In the genomic region with DNA sequence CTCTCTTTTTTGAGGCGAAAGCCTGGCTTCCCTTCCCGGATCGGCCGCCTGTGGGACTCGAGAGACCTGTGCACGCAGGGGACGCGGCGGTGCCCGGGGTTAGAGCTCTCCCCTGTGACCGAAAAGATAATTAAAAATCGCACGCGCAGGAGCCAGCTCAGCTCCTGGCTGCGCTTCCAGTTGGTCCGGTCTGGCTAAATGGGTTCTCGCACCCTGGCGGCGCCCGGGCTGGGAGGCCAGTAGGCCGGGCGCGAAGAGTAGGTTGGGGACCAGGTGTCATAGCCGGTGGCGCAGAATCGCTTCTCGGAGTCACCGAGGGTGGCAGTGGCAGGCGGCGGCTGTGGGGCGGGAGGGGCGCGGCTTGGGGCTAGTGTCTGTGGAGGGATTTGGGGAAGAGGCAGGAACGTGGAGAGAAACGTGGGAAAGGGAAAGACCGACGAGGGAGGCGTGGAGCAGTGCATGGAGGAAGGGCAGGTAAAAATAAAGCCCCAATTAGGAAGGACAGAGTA, we compare ENCODE assay signal across 8 cellular contexts. TPM values are rescaled to one million over a fixed set of nuclear protein-coding genes. Genes with fewer than 3 reads are reported as not detected.
A peak's percentile ranks its signal among the peaks of the same experiment; 100 is the strongest.
DNase-seq lines count a peak whose midpoint lies in the region; ATAC-seq, FAIRE-seq and TF ChIP-seq lines count a peak whose summit lies in the region.

No MANE protein-coding gene starts in this region.

- POLR2A ChIA-PET in Caco-2 (lab: Charles Lee): interaction anchor here (0.6 kb wide), 1 partner anchor 41 kb away, joined by 3 read pairs; no protein-coding TSS in a partner anchor
- POLR2A ChIA-PET in HepG2 (lab: Yijun Ruan, JAX): no interaction called here

- intact Hi-C loops in Caco-2 (cut with micrococcal nuclease; ENCODE audit: unreplicated experiment) (loop anchor here (1.0 kb wide), 1 partner anchor 764 kb away; no protein-coding TSS in a partner anchor), HepG2 (cut with micrococcal nuclease; ENCODE audit: unreplicated experiment) (loop anchor here (2.0 to 5.0 kb wide), 2 partner anchors 293 to 751 kb away; no protein-coding TSS in a partner anchor)

- peak; percentile 65 for TF ChIP-seq RAD21 in HepG2 (CRISPR knock-in tag; IDR thresholded peaks at IDR 0.05)

- 15% methylated on average over 38 of the region's 38 CpGs for WGBS in HepG2 (ENCODE audit: low lambda C conversion rate)

- H3K4me1 ChIP-seq in Caco-2 (peaks cover 7% of the 10 kb centered on the region; the same call in 1 of the 2 replicates), HepG2 (ENCODE audit: insufficient read depth, low read length) (peaks cover 24% of the 10 kb centered on the region)

- H3K27me3 Mint-ChIP-seq in Caco-2 (ENCODE audit: insufficient read depth, unreplicated experiment): peaks cover 40% of the 10 kb centered on the region

- H3K4me1 Mint-ChIP-seq in Caco-2 (ENCODE audit: low read depth, unreplicated experiment): no peaks in the 10 kb centered on the region

- BruUV-seq in Caco-2 (replicated peaks; lab: Mats Ljungman, UMichigan) (no TSS peak), HepG2 (replicated peaks; lab: Mats Ljungman, UMichigan) (no TSS peak)

- no peak overlapping the region for H3K9ac ChIP-seq in HepG2 (ENCODE audit: insufficient read depth, low read depth, low read length)

- no peaks in the 10 kb centered on the region for H4K20me1 ChIP-seq in HepG2 (ENCODE audit: insufficient read depth, low read length)

- H3K27ac ChIP-seq in HepG2 (ENCODE audit: extremely low read length, insufficient read depth, low read length): no peak overlapping the region

- peak; percentile 25 to 39 for TF ChIP-seq CTCF in Caco-2 (IDR thresholded peaks at IDR 0.05; ENCODE audit: insufficient read depth in 1 of 2, low read depth in 1 of 2, low read length in 1 of 2, severe bottlenecking in 1 of 2, unreplicated experiment in 1 of 2)
- TF ChIP-seq CTCF in WI38 (IDR thresholded peaks at IDR 0.05; ENCODE audit: low read depth, low read length): no peak
- TF ChIP-seq CTCF in HepG2 (CRISPR knock-in tag; IDR thresholded peaks at IDR 0.05): peak; percentile 75

- H3K79me2 ChIP-seq in HepG2 (ENCODE audit: insufficient read depth, low read length): no peaks in the 10 kb centered on the region

- H3K27me3 ChIP-seq in Caco-2 (replicated peaks; ENCODE audit: control insufficient read depth, insufficient read depth, low read length) (peaks cover 13% of the 10 kb centered on the region), HepG2 (ENCODE audit: control insufficient read depth in 1 of 2, insufficient read depth in 2 of 2, low read length in 2 of 2) (peaks cover 20 to 68% of the 10 kb centered on the region in 2 experiments)

- H3K4me2 ChIP-seq in HepG2 (ENCODE audit: low read depth, low read length): peak overlapping the region; percentile 40

- H3K9me3 Mint-ChIP-seq in Caco-2 (ENCODE audit: unreplicated experiment): no peaks in the 10 kb centered on the region

- peak overlapping the region; percentile 53 for H3K4me3 Mint-ChIP-seq in Caco-2 (ENCODE audit: unreplicated experiment)

- H3K4me3 ChIP-seq in Caco-2 (ENCODE audit: low read depth, low read length): no peak overlapping the region
- H3K4me3 ChIP-seq in WI38 (ENCODE audit: low read depth, low read length): peak overlapping the region; percentile 94
- H3K4me3 ChIP-seq in HepG2 (replicated peaks in 1 of 3; ENCODE audit: insufficient read depth in 1 of 3, low read depth in 2 of 3, low read length in 3 of 3): peak overlapping the region in 1 of 3 experiments; percentile 42; a peak in 1 of 6 replicates

- H3K9me3 ChIP-seq in Caco-2 (no peaks in the 10 kb centered on the region), HepG2 (ENCODE audit: low read length) (no peaks in the 10 kb centered on the region)

- no peak for TF ChIP-seq POLR2A in HepG2 (IDR thresholded peaks at IDR 0.05; ENCODE audit: insufficient read depth in 1 of 2, low read depth in 2 of 2, low read length in 2 of 2)

- FAIRE-seq in HepG2 (lab: Jason Lieb, UNC): no peak

- ATAC-seq in HepG2 (peak; percentile 64), HG02759 (IDR thresholded peaks at IDR 0.05; ENCODE audit: unreplicated experiment) (no peak)

- no peak for TF ChIP-seq EP300 in HepG2 (IDR thresholded peaks at IDR 0.05; ENCODE audit: low read depth in 2 of 2, low read length in 2 of 2)
- no peak for TF ChIP-seq EP300 in HepG2 (CRISPR knock-in tag; IDR thresholded peaks at IDR 0.05; ENCODE audit: borderline replicate concordance)

- H3K36me3 ChIP-seq in Caco-2 (ENCODE audit: control insufficient read depth, insufficient read depth, low read length) (no peaks in the 10 kb centered on the region), HepG2 (replicated peaks in 1 of 2; ENCODE audit: control insufficient read depth in 1 of 2, insufficient read depth in 2 of 2, low read length in 2 of 2) (no peaks in the 10 kb centered on the region)

- H3K36me3 Mint-ChIP-seq in Caco-2 (ENCODE audit: insufficient read depth, unreplicated experiment): no peaks in the 10 kb centered on the region

- CTCF ChIA-PET in Caco-2 (lab: Charles Lee) (interaction anchor here (0.6 to 2.0 kb wide), 6 partner anchors 42 to 789 kb away, joined by 4 to 10 read pairs (median 7); a partner anchor contains a TSS), HepG2 (lab: Yijun Ruan, JAX; ENCODE audit: low intra/inter-chr PET ratio, low total read pairs) (interaction anchor here (0.7 kb wide), 1 partner anchor 764 kb away, joined by 4 read pairs; no protein-coding TSS in a partner anchor)

- no peak overlapping the region for H2AFZ ChIP-seq in HepG2 (ENCODE audit: low read length)

- no peak overlapping the region for H3K27ac Mint-ChIP-seq in Caco-2 (ENCODE audit: unreplicated experiment)

- in situ Hi-C loops in HepG2 (cut with HindIII; ENCODE audit: extremely low pct_ligation_motif_present, low pct_unique_long_range_greater_than_20kb): loop anchor here (5.0 kb wide), 1 partner anchor 762 kb away; no protein-coding TSS in a partner anchor

- DNase-seq in Caco-2 (peak; percentile 62 to 71), LoVo (ENCODE audit: low spot score) (peak; percentile 73), cerebellum (ENCODE audit: low spot score) (peak; percentile 11), HepG2 (ENCODE audit: low spot score) (peak; percentile 42), GOT3 (lab: John Stamatoyannopoulos, UW) (no peak)
- DNase-seq in stimulated activated CD4-positive, alpha-beta T cell treated with anti-CD3 and anti-CD28 coated beads, TNF-alpha, amount 100 ng/mL, for 48 hours (ENCODE audit: low read depth in 3 of 3): peak; percentile 54 to 57 (median 57)

TF ChIP-seq in HepG2, 621 proteins besides CTCF, POLR2A, EP300 and RAD21 (continues in another document):
- TF ChIP-seq, protein P1, sequence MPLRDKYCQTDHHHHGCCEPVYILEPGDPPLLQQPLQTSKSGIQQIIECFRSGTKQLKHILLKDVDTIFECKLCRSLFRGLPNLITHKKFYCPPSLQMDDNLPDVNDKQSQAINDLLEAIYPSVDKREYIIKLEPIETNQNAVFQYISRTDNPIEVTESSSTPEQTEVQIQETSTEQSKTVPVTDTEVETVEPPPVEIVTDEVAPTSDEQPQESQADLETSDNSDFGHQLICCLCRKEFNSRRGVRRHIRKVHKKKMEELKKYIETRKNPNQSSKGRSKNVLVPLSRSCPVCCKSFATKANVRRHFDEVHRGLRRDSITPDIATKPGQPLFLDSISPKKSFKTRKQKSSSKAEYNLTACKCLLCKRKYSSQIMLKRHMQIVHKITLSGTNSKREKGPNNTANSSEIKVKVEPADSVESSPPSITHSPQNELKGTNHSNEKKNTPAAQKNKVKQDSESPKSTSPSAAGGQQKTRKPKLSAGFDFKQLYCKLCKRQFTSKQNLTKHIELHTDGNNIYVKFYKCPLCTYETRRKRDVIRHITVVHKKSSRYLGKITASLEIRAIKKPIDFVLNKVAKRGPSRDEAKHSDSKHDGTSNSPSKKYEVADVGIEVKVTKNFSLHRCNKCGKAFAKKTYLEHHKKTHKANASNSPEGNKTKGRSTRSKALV (CRISPR knock-in tag; IDR thresholded peaks at IDR 0.05): 0 out of 2 replicates have a peak, but pooled peaks have one; percentile 33
- 0 out of 2 replicates have a peak, but pooled peaks have one; percentile 16 for TF ChIP-seq TBX2 (CRISPR knock-in tag; IDR thresholded peaks at IDR 0.05; ENCODE audit: borderline replicate concordance)
- no peak for TF ChIP-seq ZSCAN22 (CRISPR knock-in tag; IDR thresholded peaks at IDR 0.05)
- TF ChIP-seq, protein P2, sequence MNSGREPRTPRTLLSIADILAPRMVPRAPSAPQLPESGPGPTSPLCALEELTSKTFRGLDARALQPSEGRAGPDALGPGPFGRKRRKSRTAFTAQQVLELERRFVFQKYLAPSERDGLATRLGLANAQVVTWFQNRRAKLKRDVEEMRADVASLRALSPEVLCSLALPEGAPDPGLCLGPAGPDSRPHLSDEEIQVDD (CRISPR knock-in tag; IDR thresholded peaks at IDR 0.05; ENCODE audit: borderline replicate concordance): no peak
- no peak for TF ChIP-seq SIN3B (IDR thresholded peaks at IDR 0.05; ENCODE audit: low read length)
- no peak for TF ChIP-seq YY1 (IDR thresholded peaks at IDR 0.05; ENCODE audit: insufficient read depth, insufficient replicate concordance, low read depth, low read length)
- TF ChIP-seq KDM2A (CRISPR knock-in tag; IDR thresholded peaks at IDR 0.05; ENCODE audit: borderline replicate concordance, low read depth): 0 out of 2 replicates have a peak, but pooled peaks have one; percentile 22

RNA-seq across cellular contexts. Expression of a gene that starts 41.9 kb away (rescaled TPM):
- total RNA-seq in Caco-2 (2022): 13.2 and 15.7 TPM in 2 replicates
- total RNA-seq in cerebellum: 29.9 TPM
- total RNA-seq in HepG2 (2016; rRNA removed; fragmentation: Illumina TruSeq; extraction: Trizol): 11.9 and 13.1 TPM in 2 replicates
- total RNA-seq in HepG2 (2016; cell fraction: cytosol; rRNA removed; fragmentation: Illumina TruSeq; extraction: Trizol; ENCODE audit: low read depth): 13.7 and 14.0 TPM in 2 replicates
- 9.7 and 13.4 TPM in 2 replicates for total RNA-seq in HepG2 (2016; cell fraction: insoluble cytoplasmic fraction; rRNA removed; fragmentation: Illumina TruSeq; extraction: Trizol)
- total RNA-seq in HepG2 (2016; cell fraction: membrane; rRNA removed; fragmentation: Illumina TruSeq; extraction: Trizol): 9.5 and 10.6 TPM in 2 replicates
- 16.3 and 16.6 TPM in 2 replicates for total RNA-seq in HepG2 (2016; cell fraction: nucleus; rRNA removed; fragmentation: Illumina TruSeq; extraction: Trizol)
- polyA plus RNA-seq in HepG2 (2011; rRNA removed): 32.4 and 36.1 TPM in 2 replicates
- 23.8 and 35.4 TPM in 2 replicates for polyA plus RNA-seq in HepG2 (2011; cell fraction: cytosol; rRNA removed)
- 19.8 and 25.2 TPM in 2 replicates for polyA plus RNA-seq in HepG2 (2011; cell fraction: nucleus; rRNA removed)
- polyA plus RNA-seq in HepG2 (2012): 33.3 and 35.5 TPM in 2 replicates
- 8.6 and 9.9 TPM in 2 replicates for polyA plus RNA-seq in HepG2 (2016; cell fraction: cytosol; fragmentation: Illumina TruSeq; extraction: Trizol; ENCODE audit: low read depth)
- 18.9 and 20.9 TPM in 2 replicates for polyA plus RNA-seq in HepG2 (2016; cell fraction: insoluble cytoplasmic fraction; fragmentation: Illumina TruSeq; extraction: Trizol; ENCODE audit: low read depth)
- 10.4 and 10.7 TPM in 2 replicates for polyA plus RNA-seq in HepG2 (2016; cell fraction: membrane; fragmentation: Illumina TruSeq; extraction: Trizol; ENCODE audit: low read depth)
- polyA plus RNA-seq in HepG2 (2016; cell fraction: nucleus; fragmentation: Illumina TruSeq; extraction: Trizol; ENCODE audit: insufficient read depth, low read depth): 12.4 and 14.2 TPM in 2 replicates
- polyA minus RNA-seq in HepG2 (2011; rRNA and poly(A)+ RNA removed; ENCODE audit: low replicate concordance): 7.3 and 48.1 TPM in 2 replicates
- 13.7 and 15.4 TPM in 2 replicates for polyA minus RNA-seq in HepG2 (2011; cell fraction: cytosol; rRNA and poly(A)+ RNA removed)
- 55.6 and 61.8 TPM in 2 replicates for polyA minus RNA-seq in HepG2 (2011; cell fraction: nucleus; rRNA and poly(A)+ RNA removed)
